Comparison of ENCODE assay signal across 1 cellular context in genomic region chr5:14463629-14464028, GRCh38.
TF ChIP-seq lines count a peak whose summit lies in the region.

No MANE protein-coding gene starts in this region.

TF ChIP-seq in IMR-90, 13 proteins besides CTCF, POLR2A, EP300 and RAD21:
- TF ChIP-seq CEBPB (IDR thresholded peaks at IDR 0.05; ENCODE audit: low read depth, low read length): no peak
- 0 out of 2 replicates have a peak, but pooled peaks have one; percentile 24 for TF ChIP-seq MXI1 (IDR thresholded peaks at IDR 0.05; ENCODE audit: borderline replicate concordance, low read depth, low read length)
- TF ChIP-seq SMC3 (IDR thresholded peaks at IDR 0.05; ENCODE audit: low read depth, low read length): no peak
- no peak for TF ChIP-seq CHD1 (IDR thresholded peaks at IDR 0.05; ENCODE audit: low read depth, low read length)
